8 cellular contexts compared by ENCODE assay signal in the genomic region with DNA sequence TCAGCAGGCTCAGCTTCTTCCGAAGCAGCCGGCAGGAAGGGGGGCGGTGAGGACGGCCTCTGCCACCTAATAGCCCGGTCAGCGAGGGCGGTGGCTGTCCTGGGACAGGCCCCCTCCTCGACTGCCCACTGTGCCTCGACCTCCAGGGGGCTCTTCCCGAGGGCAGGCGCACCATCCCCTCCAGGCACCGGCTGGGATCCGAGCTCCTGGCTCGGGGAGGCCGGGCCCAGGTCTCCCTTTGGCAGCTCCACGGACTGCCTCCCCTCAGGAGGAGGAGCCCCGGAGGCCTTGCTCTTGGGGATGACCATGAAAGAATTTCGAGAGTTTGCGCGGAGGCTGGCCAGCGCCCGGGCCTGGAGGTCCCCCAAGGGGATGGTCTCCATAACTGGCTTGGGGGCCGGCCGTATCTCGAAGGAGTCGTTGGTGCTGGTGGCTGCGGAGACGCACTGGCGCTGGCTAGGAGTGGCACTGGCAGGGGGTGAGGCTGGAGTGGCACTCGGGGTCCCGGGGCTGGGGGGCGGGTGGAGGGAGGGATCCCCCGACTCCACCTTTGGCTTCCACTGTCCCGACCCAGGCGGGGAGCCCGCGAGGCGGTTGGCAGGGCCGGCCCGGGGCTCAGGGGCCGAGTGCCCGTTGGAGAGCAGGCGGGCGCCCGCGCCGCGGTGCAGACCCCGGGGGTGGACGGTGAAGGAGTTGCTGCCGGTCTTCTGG. TPM values are rescaled to one million over a fixed set of nuclear protein-coding genes. Genes with fewer than 3 reads are reported as not detected.
DNase-seq lines count a peak whose midpoint lies in the region; ATAC-seq and TF ChIP-seq lines count a peak whose summit lies in the region.

No MANE protein-coding gene starts in this region.

- peak overlapping the region; percentile 41 to 83; a peak in 2 of 4 replicates for H3K4me3 ChIP-seq in SK-N-SH (ENCODE audit: low read depth in 2 of 2, low read length in 1 of 2)
- peak overlapping the region; percentile 13 for H3K4me3 ChIP-seq in iPS-11a (ENCODE audit: low read depth, low read length)

- H4K20me1 ChIP-seq in SK-N-SH (ENCODE audit: insufficient read depth) = peaks cover 39% of the 10 kb centered on the region

- POLR2A ChIA-PET in SK-N-SH (lab: Yijun Ruan, JAX) = interaction anchor here (0.6 to 2.5 kb wide), 3 partner anchors 11 to 367 kb away, joined by 4 to 20 read pairs (median 6); a partner anchor contains a TSS
- POLR2A ChIA-PET in activated CD8-positive, alpha-beta T cell treated with anti-CD3 and anti-CD28 coated beads, Interleukin-2, amount 10 ng/mL, durations not matched to agents 7 days and 5 days (lab: Charles Lee) = interaction anchor here (2.0 to 3.4 kb wide), 2 partner anchors 11 to 70 kb away, joined by 5 to 27 read pairs; a partner anchor contains a TSS

- peak overlapping the region; percentile 72 for H3K4me3 Mint-ChIP-seq in activated CD8-positive, alpha-beta T cell treated with anti-CD3 and anti-CD28 coated beads, Interleukin-2, amount 10 ng/mL, durations not matched to agents 7 days and 5 days
- peak overlapping the region; percentile 81 for H3K4me3 Mint-ChIP-seq in stimulated activated memory B cell treated with anti-CD40 and anti-IgM and Interleukin-4, amounts not matched to agents 10 μg/mL and 1 μg/mL and 100 μg/mL, for 72 hours

- H3K36me3 ChIP-seq in SK-N-SH (replicated peaks in 1 of 2; ENCODE audit: control insufficient read depth in 1 of 2, insufficient read depth in 2 of 2, low read length in 1 of 2) = no peaks in the 10 kb centered on the region

- no peak overlapping the region for H2AFZ ChIP-seq in SK-N-SH (ENCODE audit: low read depth)

- H3K27ac Mint-ChIP-seq in activated CD8-positive, alpha-beta T cell treated with anti-CD3 and anti-CD28 coated beads, Interleukin-2, amount 10 ng/mL, durations not matched to agents 7 days and 5 days = peak overlapping the region; percentile 55
- H3K27ac Mint-ChIP-seq in stimulated activated memory B cell treated with anti-CD40 and anti-IgM and Interleukin-4, amounts not matched to agents 10 μg/mL and 1 μg/mL and 100 μg/mL, for 72 hours = peak overlapping the region; percentile 64

- H3K9me2 ChIP-seq in SK-N-SH = no peaks in the 10 kb centered on the region

- H3K9me3 ChIP-seq in SK-N-SH = no peaks in the 10 kb centered on the region

- H3K9ac ChIP-seq in SK-N-SH = no peak overlapping the region

- TF ChIP-seq EP300 in SK-N-SH (IDR thresholded peaks at IDR 0.05; ENCODE audit: borderline replicate concordance in 1 of 2, low read depth in 1 of 2, low read length in 1 of 2) = no peak

- H3K27ac ChIP-seq in SK-N-SH (ENCODE audit: low read depth in 2 of 2, low read length in 1 of 2) = no peak overlapping the region

- no peak for ATAC-seq in SK-N-SH treated with all-trans-retinoic acid at 6 μM for 48 hours
- ATAC-seq in activated CD8-positive, alpha-beta T cell treated with anti-CD3 and anti-CD28 coated beads, Interleukin-2, amount 10 ng/mL, durations not matched to agents 7 days and 5 days = no peak
- ATAC-seq in stimulated activated memory B cell treated with anti-CD40 and anti-IgM and Interleukin-4, amounts not matched to agents 10 μg/mL and 1 μg/mL and 100 μg/mL, for 72 hours = no peak

- H3F3A ChIP-seq in SK-N-SH (replicated peaks; ENCODE audit: insufficient read depth) = peaks cover 14% of the 10 kb centered on the region

- H3K9me3 Mint-ChIP-seq in activated CD8-positive, alpha-beta T cell treated with anti-CD3 and anti-CD28 coated beads, Interleukin-2, amount 10 ng/mL, durations not matched to agents 7 days and 5 days (ENCODE audit: insufficient read depth) = no peaks in the 10 kb centered on the region
- no peaks in the 10 kb centered on the region for H3K9me3 Mint-ChIP-seq in stimulated activated memory B cell treated with anti-CD40 and anti-IgM and Interleukin-4, amounts not matched to agents 10 μg/mL and 1 μg/mL and 100 μg/mL, for 72 hours

- H3K27me3 ChIP-seq in SK-N-SH (ENCODE audit: insufficient read depth) = no peaks in the 10 kb centered on the region

- H3K4me2 ChIP-seq in SK-N-SH = peak overlapping the region; percentile 86

- no peaks in the 10 kb centered on the region for H3K27me3 Mint-ChIP-seq in activated CD8-positive, alpha-beta T cell treated with anti-CD3 and anti-CD28 coated beads, Interleukin-2, amount 10 ng/mL, durations not matched to agents 7 days and 5 days (ENCODE audit: low read depth)
- H3K27me3 Mint-ChIP-seq in stimulated activated memory B cell treated with anti-CD40 and anti-IgM and Interleukin-4, amounts not matched to agents 10 μg/mL and 1 μg/mL and 100 μg/mL, for 72 hours = no peaks in the 10 kb centered on the region

- DNase-seq in SK-N-SH (no peak), NCI-H2171 (lab: John Stamatoyannopoulos, UW) (no peak), superior temporal gyrus (ENCODE audit: extremely low spot score) (no peak)
- no peak for DNase-seq in activated CD8-positive, alpha-beta T cell treated with anti-CD3 and anti-CD28 coated beads, Interleukin-2, amount 10 ng/mL, durations not matched to agents 7 days and 5 days
- no peak for DNase-seq in stimulated activated CD8-positive, alpha-beta memory T cell treated with anti-CD3 and anti-CD28 coated beads, Interleukin-4, amount 100 ng/mL, for 48 hours

- peaks cover 6% of the 10 kb centered on the region for H3K36me3 Mint-ChIP-seq in activated CD8-positive, alpha-beta T cell treated with anti-CD3 and anti-CD28 coated beads, Interleukin-2, amount 10 ng/mL, durations not matched to agents 7 days and 5 days (ENCODE audit: low read depth)
- H3K36me3 Mint-ChIP-seq in stimulated activated memory B cell treated with anti-CD40 and anti-IgM and Interleukin-4, amounts not matched to agents 10 μg/mL and 1 μg/mL and 100 μg/mL, for 72 hours = no peaks in the 10 kb centered on the region

- TF ChIP-seq RAD21 in SK-N-SH (IDR thresholded peaks at IDR 0.05; ENCODE audit: low read length) = no peak

- no peak for TF ChIP-seq CTCF in SK-N-SH (IDR thresholded peaks at IDR 0.05)

- peaks cover 38% of the 10 kb centered on the region for H3K4me1 Mint-ChIP-seq in activated CD8-positive, alpha-beta T cell treated with anti-CD3 and anti-CD28 coated beads, Interleukin-2, amount 10 ng/mL, durations not matched to agents 7 days and 5 days (ENCODE audit: low read depth)
- H3K4me1 Mint-ChIP-seq in stimulated activated memory B cell treated with anti-CD40 and anti-IgM and Interleukin-4, amounts not matched to agents 10 μg/mL and 1 μg/mL and 100 μg/mL, for 72 hours = peaks cover 46% of the 10 kb centered on the region

- CTCF ChIA-PET in SK-N-SH (lab: Yijun Ruan, JAX) = interaction anchor here (0.8 to 1.7 kb wide), 5 partner anchors 10 to 70 kb away, joined by 3 to 6 read pairs (median 3); a partner anchor contains a TSS
- CTCF ChIA-PET in activated CD8-positive, alpha-beta T cell treated with anti-CD3 and anti-CD28 coated beads, Interleukin-2, amount 10 ng/mL, durations not matched to agents 7 days and 5 days (lab: Charles Lee) = interaction anchor here (1.2 to 2.1 kb wide), 2 partner anchors 10 to 37 kb away, joined by 4 to 12 read pairs; a partner anchor contains a TSS

- peaks cover 15 to 41% of the 10 kb centered on the region in 2 experiments; a peak in 3 of 4 replicates for H3K4me1 ChIP-seq in SK-N-SH (ENCODE audit: control insufficient read depth in 1 of 2, insufficient read depth in 2 of 2, low read depth in 1 of 2, low read length in 1 of 2)

- WGBS in SK-N-SH (ENCODE audit: low lambda C conversion rate) = 15% methylated on average over 17 of the region's 51 CpGs

- peaks cover 72% of the 10 kb centered on the region for H3K79me2 ChIP-seq in SK-N-SH (ENCODE audit: insufficient read depth)

TF ChIP-seq in SK-N-SH, 30 proteins besides CTCF, POLR2A, EP300 and RAD21 (continues in another document):
- TF ChIP-seq FOSL2 (IDR thresholded peaks at IDR 0.05; ENCODE audit: borderline replicate concordance, low read depth) (no peak), EZH2phosphoT487 (IDR thresholded peaks at IDR 0.05; ENCODE audit: borderline replicate concordance, low read depth) (no peak), CHD2 (IDR thresholded peaks at IDR 0.05; ENCODE audit: low read length, partially characterized antibody) (no peak)

RNA-seq across cellular contexts. Expression of a gene that starts 1.0 kb away (rescaled TPM):
- 4.4 and 5.2 TPM in 2 replicates for polyA plus RNA-seq in SK-N-SH (2012; rRNA removed)
- polyA plus RNA-seq in SK-N-SH (2012; cell fraction: cytosol; rRNA removed) = 2.8 and 3.7 TPM in 2 replicates
- polyA plus RNA-seq in SK-N-SH (2012; cell fraction: nucleus; rRNA removed) = 9.6 and 15.0 TPM in 2 replicates
- 10 to 100 TPM; 10.9 to 12.0 TPM for total RNA-seq in activated CD8-positive, alpha-beta T cell treated with anti-CD3 and anti-CD28 coated beads, Interleukin-2, amount 10 ng/mL, durations not matched to agents 7 days and 5 days

RNA-seq across cellular contexts. Expression of a gene that starts 5.9 kb away (rescaled TPM):
- polyA plus RNA-seq in SK-N-SH (2012; rRNA removed) = 55.6 and 57.0 TPM in 2 replicates
- 52.2 and 56.4 TPM in 2 replicates for polyA plus RNA-seq in SK-N-SH (2012; cell fraction: cytosol; rRNA removed)
- 23.8 and 26.0 TPM in 2 replicates for polyA plus RNA-seq in SK-N-SH (2012; cell fraction: nucleus; rRNA removed)
- 10 to 100 TPM; 34.6 to 36.6 TPM for total RNA-seq in activated CD8-positive, alpha-beta T cell treated with anti-CD3 and anti-CD28 coated beads, Interleukin-2, amount 10 ng/mL, durations not matched to agents 7 days and 5 days

RNA-seq across cellular contexts. Expression of a gene that starts 5.9 kb away (rescaled TPM):
- 7.9 and 8.6 TPM in 2 replicates for polyA plus RNA-seq in SK-N-SH (2012; rRNA removed)
- polyA plus RNA-seq in SK-N-SH (2012; cell fraction: cytosol; rRNA removed) = 1.9 and 3.1 TPM in 2 replicates
- polyA plus RNA-seq in SK-N-SH (2012; cell fraction: nucleus; rRNA removed) = 53.4 and 68.6 TPM in 2 replicates
- 10 to 100 TPM; 44.7 to 45.5 TPM for total RNA-seq in activated CD8-positive, alpha-beta T cell treated with anti-CD3 and anti-CD28 coated beads, Interleukin-2, amount 10 ng/mL, durations not matched to agents 7 days and 5 days

RNA-seq across cellular contexts. Expression of a gene that starts 11.1 kb away (rescaled TPM):
- 100 and 124 TPM in 2 replicates for polyA plus RNA-seq in SK-N-SH (2012; rRNA removed)
- 63.2 and 93.5 TPM in 2 replicates for polyA plus RNA-seq in SK-N-SH (2012; cell fraction: cytosol; rRNA removed)
- polyA plus RNA-seq in SK-N-SH (2012; cell fraction: nucleus; rRNA removed) = 49.5 and 65.7 TPM in 2 replicates
- 10 to 100 TPM; 88.2 to 90.0 TPM for total RNA-seq in activated CD8-positive, alpha-beta T cell treated with anti-CD3 and anti-CD28 coated beads, Interleukin-2, amount 10 ng/mL, durations not matched to agents 7 days and 5 days

RNA-seq across cellular contexts. Expression of a gene that starts 11.2 kb away (rescaled TPM):
- polyA plus RNA-seq in SK-N-SH (2012; rRNA removed) = 35.1 and 37.7 TPM in 2 replicates
- polyA plus RNA-seq in SK-N-SH (2012; cell fraction: cytosol; rRNA removed) = 8.3 and 13.2 TPM in 2 replicates
- 195 and 222 TPM in 2 replicates for polyA plus RNA-seq in SK-N-SH (2012; cell fraction: nucleus; rRNA removed)
- total RNA-seq in activated CD8-positive, alpha-beta T cell treated with anti-CD3 and anti-CD28 coated beads, Interleukin-2, amount 10 ng/mL, durations not matched to agents 7 days and 5 days = 10 to 100 TPM; 60.2 to 64.1 TPM
